Comparison of ENCODE assay signal across 1 cellular context in genomic region chr17:59696682-59697277, GRCh38.
TF ChIP-seq lines count a peak whose summit lies in the region.

No MANE protein-coding gene starts in this region.

TF ChIP-seq in HepG2, 621 proteins besides CTCF, POLR2A, EP300 and RAD21 (continued from another document):
- TF ChIP-seq DZIP1 (CRISPR knock-in tag; IDR thresholded peaks at IDR 0.05) (no peak), MIER2 (CRISPR knock-in tag; IDR thresholded peaks at IDR 0.05) (no peak), ZNF30 (CRISPR knock-in tag; IDR thresholded peaks at IDR 0.05) (no peak), MAFG (CRISPR knock-in tag; IDR thresholded peaks at IDR 0.05) (no peak), DBP (CRISPR knock-in tag; IDR thresholded peaks at IDR 0.05; ENCODE audit: not compliant biosample characterization) (no peak), ZNF737 (CRISPR knock-in tag; IDR thresholded peaks at IDR 0.05; ENCODE audit: borderline replicate concordance) (no peak), EHMT2 (IDR thresholded peaks at IDR 0.05; ENCODE audit: borderline replicate concordance, low read depth, low read length) (no peak), RBM22 (optimal IDR thresholded peaks at IDR 0.05; ENCODE audit: low read length) (peak; percentile 95), BCL6 (CRISPR knock-in tag; IDR thresholded peaks at IDR 0.05) (no peak), ZFP36L1 (CRISPR knock-in tag; IDR thresholded peaks at IDR 0.05) (no peak), ONECUT2 (CRISPR knock-in tag; IDR thresholded peaks at IDR 0.05) (no peak), ZNF567 (CRISPR knock-in tag; IDR thresholded peaks at IDR 0.05; ENCODE audit: borderline replicate concordance) (0 out of 2 replicates have a peak, but pooled peaks have one; percentile 33), ZNF704 (CRISPR knock-in tag; IDR thresholded peaks at IDR 0.05; ENCODE audit: borderline replicate concordance) (no peak), STAG1 (CRISPR knock-in tag; IDR thresholded peaks at IDR 0.05) (no peak)
